ENCODE assay signal across 8 cellular contexts in the genomic region with DNA sequence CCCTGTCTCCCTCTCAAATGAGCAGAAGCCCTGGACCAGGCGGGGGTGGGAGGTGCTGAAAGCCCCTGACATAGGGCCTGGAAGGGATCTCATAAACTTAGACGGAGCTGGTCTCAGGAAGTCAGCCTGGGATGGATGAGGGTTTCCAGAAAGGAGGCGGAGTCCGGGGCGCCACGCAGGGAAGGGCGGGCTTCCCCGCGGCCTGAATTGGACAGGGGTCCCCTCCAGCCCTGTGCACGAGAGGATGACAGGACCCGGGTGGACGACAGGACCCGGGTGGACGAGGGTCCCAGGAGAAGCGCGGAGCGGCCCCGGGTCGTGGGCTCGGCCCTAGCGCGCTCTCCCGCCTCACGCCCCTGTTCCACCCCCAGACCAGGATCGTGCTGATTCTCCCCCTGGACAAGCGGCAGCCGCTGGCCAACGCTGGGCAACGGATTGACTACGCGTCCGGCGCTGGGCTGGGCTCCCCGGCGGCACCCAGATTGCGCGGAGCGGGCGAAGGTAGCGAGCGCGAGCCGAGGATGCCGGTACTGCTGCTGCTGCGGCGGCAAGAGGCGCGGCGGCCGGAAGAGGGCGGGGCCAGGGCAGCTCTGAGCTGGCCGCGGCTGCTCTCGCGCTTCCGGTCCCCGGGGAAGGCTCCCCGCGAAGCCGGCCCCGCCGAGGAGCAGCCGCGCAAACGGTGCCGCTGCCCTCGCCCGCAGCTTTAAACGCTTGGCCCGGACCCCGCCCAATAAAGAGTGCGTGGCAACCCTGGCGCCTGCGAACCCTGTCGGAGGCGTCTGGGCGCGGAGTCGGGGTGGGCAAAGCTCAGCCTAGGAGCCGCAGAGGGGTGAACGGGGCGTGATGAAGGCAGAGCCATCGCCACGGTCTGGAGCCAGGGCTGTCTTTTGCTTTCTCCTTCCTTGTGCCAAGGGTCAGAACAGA. TPM values are rescaled to one million over a fixed set of nuclear protein-coding genes. Genes with fewer than 3 reads are reported as not detected.
DNase-seq lines count a peak whose midpoint lies in the region; ATAC-seq and TF ChIP-seq lines count a peak whose summit lies in the region.

No MANE protein-coding gene starts in this region.

- H2AFZ ChIP-seq in OCI-LY1 (ENCODE audit: low read length): no peak overlapping the region

- peak overlapping the region; percentile 86 for H3K9ac ChIP-seq in OCI-LY1 (ENCODE audit: low read length)

- H3F3A ChIP-seq in OCI-LY1 (ENCODE audit: insufficient read depth, low read length): no peaks in the 10 kb centered on the region

- no peaks in the 10 kb centered on the region for H3K9me2 ChIP-seq in OCI-LY1 (ENCODE audit: low read depth, low read length)

- H3K27ac ChIP-seq in A673 (ENCODE audit: low read depth, low read length, poor library complexity, severe bottlenecking) (peak overlapping the region; percentile 81), OCI-LY1 (ENCODE audit: low read depth, low read length, poor library complexity, severe bottlenecking) (peak overlapping the region; percentile 79)

- H3K36me3 ChIP-seq in A673 (ENCODE audit: insufficient read depth, low read length, poor library complexity, severe bottlenecking) (peaks cover 13% of the 10 kb centered on the region), OCI-LY1 (ENCODE audit: insufficient read depth, low read length) (peaks cover 48% of the 10 kb centered on the region)

- H3K4me3 ChIP-seq in A673 (ENCODE audit: low read depth, low read length, poor library complexity, severe bottlenecking) (peak overlapping the region; percentile 68), OCI-LY1 (ENCODE audit: low read depth, low read length, poor library complexity, severe bottlenecking) (peak overlapping the region; percentile 70)

- H3K9me3 Mint-ChIP-seq in endothelial cell (ENCODE audit: unreplicated experiment) (no peaks in the 10 kb centered on the region), mesothelial cell of epicardium (no peaks in the 10 kb centered on the region)

- H3K36me3 Mint-ChIP-seq in endothelial cell (ENCODE audit: low read depth, unreplicated experiment) (peaks cover under 1% of the 10 kb centered on the region), mesothelial cell of epicardium (peaks cover 7% of the 10 kb centered on the region)

- H3K27ac Mint-ChIP-seq in endothelial cell (ENCODE audit: unreplicated experiment) (no peak overlapping the region), mesothelial cell of epicardium (peak overlapping the region; percentile 80)

- H4K20me1 ChIP-seq in OCI-LY1 (ENCODE audit: insufficient read depth, low read length): no peaks in the 10 kb centered on the region

- H3K27me3 Mint-ChIP-seq in endothelial cell (ENCODE audit: unreplicated experiment) (peaks cover 31% of the 10 kb centered on the region), mesothelial cell of epicardium (ENCODE audit: low read depth) (no peaks in the 10 kb centered on the region)

- H3K27me3 ChIP-seq in A673 (replicated peaks; ENCODE audit: insufficient read depth, low read depth, low read length, poor library complexity) (no peaks in the 10 kb centered on the region), OCI-LY1 (ENCODE audit: insufficient read depth, low read length) (no peaks in the 10 kb centered on the region)

- H3K9me3 ChIP-seq in A673 (ENCODE audit: low read depth, low read length, poor library complexity, severe bottlenecking): no peaks in the 10 kb centered on the region
- H3K9me3 ChIP-seq in OCI-LY1 (ENCODE audit: low read length): no peaks in the 10 kb centered on the region

- TF ChIP-seq CTCF in A673 (conservative IDR thresholded peaks at IDR 0.05; ENCODE audit: low read depth, low read length): no peak
- TF ChIP-seq CTCF in OCI-LY1 (IDR thresholded peaks at IDR 0.05; ENCODE audit: low read length): no peak
- TF ChIP-seq CTCF in endothelial cell (IDR thresholded peaks at IDR 0.05; ENCODE audit: unreplicated experiment): no peak
- TF ChIP-seq CTCF in mesothelial cell of epicardium (IDR thresholded peaks at IDR 0.05; ENCODE audit: unreplicated experiment): no peak

- H3K4me3 Mint-ChIP-seq in endothelial cell (ENCODE audit: unreplicated experiment) (peak overlapping the region; percentile 51), mesothelial cell of epicardium (peak overlapping the region; percentile 80)

- CTCF ChIA-PET in A673 (lab: Charles Lee): interaction anchor here (0.7 to 1.0 kb wide), 2 partner anchors 10 to 11 kb away, joined by 3 read pairs; no protein-coding TSS in a partner anchor

- BruUV-seq in A673 (replicated peaks; lab: Mats Ljungman, UMichigan): no TSS peak

- H3K4me1 ChIP-seq in A673 (ENCODE audit: insufficient read depth, low read length, poor library complexity, severe bottlenecking) (peaks cover 27% of the 10 kb centered on the region), OCI-LY1 (ENCODE audit: insufficient read depth, low read length, severe bottlenecking) (peaks cover 65% of the 10 kb centered on the region)

- H3K79me2 ChIP-seq in OCI-LY1 (ENCODE audit: insufficient read depth, low read length): no peaks in the 10 kb centered on the region

- ATAC-seq in GM18867 (IDR thresholded peaks at IDR 0.05; ENCODE audit: unreplicated experiment): peak; percentile 44

- peak overlapping the region; percentile 85 for H3K4me2 ChIP-seq in OCI-LY1 (ENCODE audit: low read length)

- POLR2A ChIA-PET in A673 (lab: Charles Lee; ENCODE audit: low non-redundant PET): interaction anchor here (1.1 kb wide), 1 partner anchor 10 kb away, joined by 3 read pairs; no protein-coding TSS in a partner anchor

- peaks cover 18% of the 10 kb centered on the region for H3K4me1 Mint-ChIP-seq in endothelial cell (ENCODE audit: unreplicated experiment)
- peaks cover 22% of the 10 kb centered on the region for H3K4me1 Mint-ChIP-seq in mesothelial cell of epicardium

- intact Hi-C loops in A673 (cut with micrococcal nuclease; ENCODE audit: unreplicated experiment): loop anchor here (5.0 kb wide), 1 partner anchor 474 kb away; no protein-coding TSS in a partner anchor

- peak; percentile 88 for DNase-seq in A673 (ENCODE audit: low spot score)
- DNase-seq in HPDE6-E6E7 (ENCODE audit: extremely low spot score): peak; percentile 92
- peak; percentile 82 for DNase-seq in activated CD8-positive, alpha-beta memory T cell treated with anti-CD3 and anti-CD28 coated beads, Interleukin-2, amount 50 U/mL, for 4 hours
- peak; percentile 66 for DNase-seq in endothelial cell (ENCODE audit: low spot score)
- peak; percentile 71 to 85 for DNase-seq in mesothelial cell of epicardium (ENCODE audit: low spot score in 2 of 2, unreplicated experiment in 2 of 2)
- DNase-seq in stimulated activated CD8-positive, alpha-beta memory T cell treated with anti-CD3 and anti-CD28 coated beads, Interleukin-15, amount 100 ng/mL, for 48 hours (ENCODE audit: low read depth in 2 of 2): peak; percentile 80 to 84

RNA-seq across cellular contexts. Expression of a gene that starts 1.3 kb away (rescaled TPM):
- total RNA-seq in A673 (2021) (0.13 and 0.22 TPM in 2 replicates), endothelial cell (ENCODE audit: unreplicated experiment) (not detected), mesothelial cell of epicardium (0.09 to 0.20 TPM (median 0.11 TPM) in 3 replicates)

RNA-seq across cellular contexts. Expression of a gene that starts 3.3 kb away (rescaled TPM):
- total RNA-seq in A673 (2021): 0.39 and 0.47 TPM in 2 replicates
- total RNA-seq in endothelial cell (ENCODE audit: unreplicated experiment): not detected
- 0.63 to 0.86 TPM (median 0.66 TPM) in 3 replicates for total RNA-seq in mesothelial cell of epicardium

RNA-seq across cellular contexts. Expression of a gene that starts 10.8 kb away (rescaled TPM):
- total RNA-seq in A673 (2021): 83.1 and 100 TPM in 2 replicates
- 9.8 TPM for total RNA-seq in endothelial cell (ENCODE audit: unreplicated experiment)
- 58.4 to 60.1 TPM (median 58.6 TPM) in 3 replicates for total RNA-seq in mesothelial cell of epicardium

RNA-seq across cellular contexts. Expression of a gene that starts 22.8 kb away (rescaled TPM):
- 86.0 and 87.0 TPM in 2 replicates for total RNA-seq in A673 (2021)
- 6.7 TPM for total RNA-seq in endothelial cell (ENCODE audit: unreplicated experiment)
- 16.7 to 18.1 TPM (median 16.9 TPM) in 3 replicates for total RNA-seq in mesothelial cell of epicardium

RNA-seq across cellular contexts. Expression of a gene that starts 56.7 kb away (rescaled TPM):
- 7.5 and 9.7 TPM in 2 replicates for total RNA-seq in A673 (2021)
- total RNA-seq in endothelial cell (ENCODE audit: unreplicated experiment): 6.0 TPM
- 7.0 to 7.5 TPM (median 7.4 TPM) in 3 replicates for total RNA-seq in mesothelial cell of epicardium

Comparison
In these comparisons a context has a peak if more than half of its experiments do, and no peak if none do; other contexts are left out.
1. Peak in every context shown above with its lines: DNase-seq, ATAC-seq, H3K4me3 ChIP-seq and H3K27ac ChIP-seq.